Comparison of ENCODE assay signal across 21 cellular contexts in the genomic region with DNA sequence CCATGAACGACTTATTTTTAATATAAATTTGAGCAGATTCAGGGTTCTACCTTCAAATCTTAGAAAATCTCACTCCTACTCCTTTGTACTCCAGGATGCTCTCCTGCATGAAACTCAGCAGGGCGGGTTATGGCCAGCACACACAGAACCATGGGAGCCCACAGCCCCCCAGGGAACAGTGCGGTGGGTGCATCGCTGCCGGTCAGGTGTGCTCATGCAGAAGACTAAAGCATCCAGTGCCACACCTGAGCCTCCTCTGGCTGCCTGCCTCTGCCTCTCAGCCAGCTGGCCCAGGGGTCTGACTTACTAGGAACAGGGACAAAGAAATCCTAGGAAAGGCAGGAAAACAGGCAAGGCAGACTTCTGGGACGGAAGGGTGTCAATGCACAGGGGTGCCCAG. TPM values are rescaled to one million over a fixed set of nuclear protein-coding genes. Genes with fewer than 3 reads are reported as not detected.
A peak's percentile ranks its signal among the peaks of the same experiment; 100 is the strongest.
DNase-seq lines count a peak whose midpoint lies in the region; ATAC-seq, FAIRE-seq and TF ChIP-seq lines count a peak whose summit lies in the region.
"Had no signal": no experiment of that assay in that cellular context is flagged by ENCODE, and none has a peak within 500 bp of the region (broad histone marks: within the 10 kb centered on the region; RNA-seq: fewer than 3 reads in every experiment).

No MANE protein-coding gene starts in this region.

- H3K36me3 Mint-ChIP-seq in activated CD4-positive, alpha-beta memory T cell treated with anti-CD3 and anti-CD28 coated beads for 36 hours, result peaks cover 59% of the 10 kb centered on the region
- peaks cover 76% of the 10 kb centered on the region for H3K36me3 Mint-ChIP-seq in activated CD4-positive, alpha-beta memory T cell treated with anti-CD3 and anti-CD28 coated beads, Interleukin-2, amount 10 ng/mL, durations not matched to agents 7 days and 5 days (ENCODE audit: low read depth)
- H3K36me3 Mint-ChIP-seq in T-helper 17 cell (ENCODE audit: low read depth), result peaks cover 16% of the 10 kb centered on the region
- H3K36me3 Mint-ChIP-seq in memory B cell, result peaks cover 38% of the 10 kb centered on the region
- peaks cover 41 to 72% of the 10 kb centered on the region in 2 donors for H3K36me3 Mint-ChIP-seq in stimulated activated naive B cell treated with anti-CD40 and anti-IgM and Interleukin-4, amounts not matched to agents 10 μg/mL and 1 μg/mL and 100 μg/mL, for 72 hours

- DNase-seq in activated CD4-positive, alpha-beta memory T cell treated with anti-CD3 and anti-CD28 coated beads for 36 hours, result no peak
- no peak for DNase-seq in activated CD4-positive, alpha-beta memory T cell treated with anti-CD3 and anti-CD28 coated beads, Interleukin-2, amount 10 ng/mL, durations not matched to agents 7 days and 5 days
- DNase-seq in T-helper 17 cell (no peak), memory B cell (ENCODE audit: low spot score in 2 of 2) (no peak), kidney tubule cell (ENCODE audit: low spot score) (no peak), GM12891 (ENCODE audit: insufficient read length, low spot score) (no peak)
- no peak for DNase-seq in stimulated activated naive B cell treated with anti-CD40 and anti-IgM and Interleukin-4, amounts not matched to agents 10 μg/mL and 1 μg/mL and 100 μg/mL, for 72 hours
- DNase-seq in activated CD8-positive, alpha-beta memory T cell treated with anti-CD3 and anti-CD28 coated beads, Interleukin-2, amount 50 U/mL, for 48 hours, result no peak
- DNase-seq: 8988T; erythroblast; gastrocnemius medialis; left ventricle myocardium inferior; MG63; NCI-H1436; NCI-H69; stimulated activated naive CD4-positive, alpha-beta T cell treated with Interleukin-2 at 50 U/mL for 16 hours had no signal

- CTCF ChIA-PET in activated CD4-positive, alpha-beta memory T cell treated with anti-CD3 and anti-CD28 coated beads for 36 hours (lab: Charles Lee), result interaction anchor here (0.6 to 1.3 kb wide), 2 partner anchors 323 to 348 kb away, joined by 4 read pairs; no protein-coding TSS in a partner anchor
- CTCF ChIA-PET in activated CD4-positive, alpha-beta memory T cell treated with anti-CD3 and anti-CD28 coated beads, Interleukin-2, amount 10 ng/mL, durations not matched to agents 7 days and 5 days (lab: Charles Lee), result interaction anchor here (1.4 kb wide), 1 partner anchor 83 kb away, joined by 3 read pairs; no protein-coding TSS in a partner anchor

- ATAC-seq in T-helper 17 cell, result no peak
- no peak for ATAC-seq in memory B cell (ENCODE audit: low read depth)
- no peak for ATAC-seq in stimulated activated naive B cell treated with anti-CD40 and anti-IgM and Interleukin-4, amounts not matched to agents 10 μg/mL and 1 μg/mL and 100 μg/mL, for 72 hours (replicated peaks)
- ATAC-seq: gastrocnemius medialis, sciatic nerve, WTC11 had no signal

- FAIRE-seq in GM12891 (lab: Jason Lieb, UNC), result no peak

- no peak for TF ChIP-seq POLR2A in GM12891 (IDR thresholded peaks at IDR 0.05; ENCODE audit: low read depth, low read length)

- H3K4me3 Mint-ChIP-seq in activated CD4-positive, alpha-beta memory T cell treated with anti-CD3 and anti-CD28 coated beads for 36 hours, result no peak overlapping the region
- no peak overlapping the region for H3K4me3 Mint-ChIP-seq in activated CD4-positive, alpha-beta memory T cell treated with anti-CD3 and anti-CD28 coated beads, Interleukin-2, amount 10 ng/mL, durations not matched to agents 7 days and 5 days
- peak overlapping the region; percentile 50 for H3K4me3 Mint-ChIP-seq in T-helper 17 cell
- H3K4me3 Mint-ChIP-seq in memory B cell, result peak overlapping the region; percentile 9
- H3K4me3 Mint-ChIP-seq in stimulated activated naive B cell treated with anti-CD40 and anti-IgM and Interleukin-4, amounts not matched to agents 10 μg/mL and 1 μg/mL and 100 μg/mL, for 72 hours, result no peak overlapping the region
- H3K4me3 Mint-ChIP-seq: WTC11 had no signal

- H3K9me3 Mint-ChIP-seq in activated CD4-positive, alpha-beta memory T cell treated with anti-CD3 and anti-CD28 coated beads for 36 hours, result no peaks in the 10 kb centered on the region
- H3K9me3 Mint-ChIP-seq in activated CD4-positive, alpha-beta memory T cell treated with anti-CD3 and anti-CD28 coated beads, Interleukin-2, amount 10 ng/mL, durations not matched to agents 7 days and 5 days, result no peaks in the 10 kb centered on the region
- H3K9me3 Mint-ChIP-seq in memory B cell, result no peaks in the 10 kb centered on the region
- H3K9me3 Mint-ChIP-seq in stimulated activated naive B cell treated with anti-CD40 and anti-IgM and Interleukin-4, amounts not matched to agents 10 μg/mL and 1 μg/mL and 100 μg/mL, for 72 hours, result no peaks in the 10 kb centered on the region
- H3K9me3 Mint-ChIP-seq: WTC11 had no signal

- POLR2A ChIA-PET in activated CD4-positive, alpha-beta memory T cell treated with anti-CD3 and anti-CD28 coated beads for 36 hours (lab: Charles Lee), result no interaction called here
- POLR2A ChIA-PET in activated CD4-positive, alpha-beta memory T cell treated with anti-CD3 and anti-CD28 coated beads, Interleukin-2, amount 10 ng/mL, durations not matched to agents 7 days and 5 days (lab: Charles Lee), result interaction anchor here (1.1 to 1.2 kb wide), 2 partner anchors 8 to 11 kb away, joined by 3 to 4 read pairs; no protein-coding TSS in a partner anchor

- peak overlapping the region; percentile 25 for H3K27ac Mint-ChIP-seq in activated CD4-positive, alpha-beta memory T cell treated with anti-CD3 and anti-CD28 coated beads for 36 hours
- no peak overlapping the region for H3K27ac Mint-ChIP-seq in activated CD4-positive, alpha-beta memory T cell treated with anti-CD3 and anti-CD28 coated beads, Interleukin-2, amount 10 ng/mL, durations not matched to agents 7 days and 5 days
- peak overlapping the region; percentile 88 for H3K27ac Mint-ChIP-seq in T-helper 17 cell
- H3K27ac Mint-ChIP-seq in memory B cell, result peak overlapping the region; percentile 81
- H3K27ac Mint-ChIP-seq in stimulated activated naive B cell treated with anti-CD40 and anti-IgM and Interleukin-4, amounts not matched to agents 10 μg/mL and 1 μg/mL and 100 μg/mL, for 72 hours, result peak overlapping the region; percentile 86

- H3K9me3 ChIP-seq in T-helper 17 cell (ENCODE audit: control insufficient read depth, low read length, poor library complexity, severe bottlenecking), result no peaks in the 10 kb centered on the region
- H3K9me3 ChIP-seq: adrenal gland, gastrocnemius medialis, HAP-1, left ventricle myocardium inferior, MG63, SJSA1 had no signal

- intact Hi-C loops in activated CD4-positive, alpha-beta memory T cell treated with anti-CD3 and anti-CD28 coated beads for 36 hours (cut with micrococcal nuclease), result no loop called here

- no peaks in the 10 kb centered on the region for H3K27me3 Mint-ChIP-seq in activated CD4-positive, alpha-beta memory T cell treated with anti-CD3 and anti-CD28 coated beads for 36 hours
- H3K27me3 Mint-ChIP-seq in activated CD4-positive, alpha-beta memory T cell treated with anti-CD3 and anti-CD28 coated beads, Interleukin-2, amount 10 ng/mL, durations not matched to agents 7 days and 5 days, result no peaks in the 10 kb centered on the region
- H3K27me3 Mint-ChIP-seq in T-helper 17 cell (no peaks in the 10 kb centered on the region), memory B cell (no peaks in the 10 kb centered on the region)
- H3K27me3 Mint-ChIP-seq in stimulated activated naive B cell treated with anti-CD40 and anti-IgM and Interleukin-4, amounts not matched to agents 10 μg/mL and 1 μg/mL and 100 μg/mL, for 72 hours, result no peaks in the 10 kb centered on the region

- H3K4me1 Mint-ChIP-seq in activated CD4-positive, alpha-beta memory T cell treated with anti-CD3 and anti-CD28 coated beads for 36 hours (ENCODE audit: low read depth), result peaks cover 42% of the 10 kb centered on the region
- peaks cover 53% of the 10 kb centered on the region for H3K4me1 Mint-ChIP-seq in activated CD4-positive, alpha-beta memory T cell treated with anti-CD3 and anti-CD28 coated beads, Interleukin-2, amount 10 ng/mL, durations not matched to agents 7 days and 5 days
- H3K4me1 Mint-ChIP-seq in T-helper 17 cell, result peaks cover 40% of the 10 kb centered on the region
- H3K4me1 Mint-ChIP-seq in memory B cell, result peaks cover 30% of the 10 kb centered on the region
- peaks cover 33 to 54% of the 10 kb centered on the region in 2 donors for H3K4me1 Mint-ChIP-seq in stimulated activated naive B cell treated with anti-CD40 and anti-IgM and Interleukin-4, amounts not matched to agents 10 μg/mL and 1 μg/mL and 100 μg/mL, for 72 hours

TF ChIP-seq in GM12891, 5 proteins besides CTCF, POLR2A, EP300 and RAD21:
- TF ChIP-seq POLR2AphosphoS5 (IDR thresholded peaks at IDR 0.05; ENCODE audit: low read depth, low read length) (no peak), PAX5 (IDR thresholded peaks at IDR 0.05; ENCODE audit: insufficient read depth, low read length, severe bottlenecking) (no peak), SPI1 (IDR thresholded peaks at IDR 0.05; ENCODE audit: low read depth, low read length) (no peak), POU2F2 (IDR thresholded peaks at IDR 0.05; ENCODE audit: low read depth, low read length) (no peak), TAF1 (IDR thresholded peaks at IDR 0.05; ENCODE audit: low read depth, low read length) (no peak)
TF ChIP-seq in GM12891: peak in this region for 0.

RNA-seq across cellular contexts. Expression of a gene that starts 31.8 kb away (rescaled TPM):
- 100 to 1,000 TPM; 255 to 256 TPM for total RNA-seq in activated CD4-positive, alpha-beta memory T cell treated with anti-CD3 and anti-CD28 coated beads for 36 hours
- total RNA-seq in activated CD4-positive, alpha-beta memory T cell treated with anti-CD3 and anti-CD28 coated beads, Interleukin-2, amount 10 ng/mL, durations not matched to agents 7 days and 5 days, result 100 to 1,000 TPM; 225 to 228 TPM
- total RNA-seq in T-helper 17 cell, result 100 to 1,000 TPM; 341 to 361 TPM
- polyA plus RNA-seq in GM12891 (2012; ENCODE audit: low read depth, missing spikeins), result 166 TPM

Comparison
In these comparisons a context has a peak if more than half of its experiments do, and no peak if none do; other contexts are left out.
1. H3K4me3 Mint-ChIP-seq: peak in T-helper 17 cell (single experiment) and memory B cell (single experiment); none in activated CD4-positive, alpha-beta memory T cell treated with anti-CD3 and anti-CD28 coated beads for 36 hours (single experiment), activated CD4-positive, alpha-beta memory T cell treated with anti-CD3 and anti-CD28 coated beads, Interleukin-2, amount 10 ng/mL, durations not matched to agents 7 days and 5 days (single experiment) and stimulated activated naive B cell treated with anti-CD40 and anti-IgM and Interleukin-4, amounts not matched to agents 10 μg/mL and 1 μg/mL and 100 μg/mL, for 72 hours (0 of 2).